ENCODE assay signal across 9 cellular contexts in genomic region chr9:4334439-4334838, GRCh38. TPM values are rescaled to one million over a fixed set of nuclear protein-coding genes. Genes with fewer than 3 reads are reported as not detected.
A peak's percentile ranks its signal among the peaks of the same experiment; 100 is the strongest.
DNase-seq lines count a peak whose midpoint lies in the region; ATAC-seq, FAIRE-seq and TF ChIP-seq lines count a peak whose summit lies in the region.
"Had no signal": no experiment of that assay in that cellular context is flagged by ENCODE, and none has a peak within 500 bp of the region (broad histone marks: within the 10 kb centered on the region; RNA-seq: fewer than 3 reads in every experiment).

No MANE protein-coding gene starts in this region.

- no peak overlapping the region for H3K4ac ChIP-seq in H1 (replicated peaks; ENCODE audit: insufficient read length, low read depth, low read length)

- H3K4me3 ChIP-seq in H1 (ENCODE audit: extremely low read depth in 1 of 4, insufficient read depth in 2 of 4, low read depth in 3 of 4, low read length in 4 of 4) = no peak overlapping the region

- in situ Hi-C loops in Caki2 (cut with HindIII; ENCODE audit: low pct_unique_long_range_greater_than_20kb, low sequenced_read_pairs) = no loop called here

- H3K4me1 Mint-ChIP-seq in mesothelial cell of epicardium = no peaks in the 10 kb centered on the region
- peaks cover 5% of the 10 kb centered on the region for H3K4me1 Mint-ChIP-seq in chondrocyte (ENCODE audit: low read depth)

- no peak overlapping the region for H3K56ac ChIP-seq in H1 (replicated peaks; ENCODE audit: insufficient read length, low read depth, low read length)

- no peak for ATAC-seq in HG02571 (IDR thresholded peaks at IDR 0.05; ENCODE audit: unreplicated experiment)

- H3K4me3 Mint-ChIP-seq in mesothelial cell of epicardium (no peak overlapping the region), chondrocyte (ENCODE audit: unreplicated experiment) (no peak overlapping the region)
- H3K4me3 Mint-ChIP-seq: natural killer cell treated with Interleukin-12 subunit alpha and Interleukin-12 subunit beta and Interleukin-15 and Interleukin-18, amount 100 ng/mL, for 72 hours had no signal

- H3K79me2 ChIP-seq in H1 (ENCODE audit: control insufficient read depth in 1 of 2, insufficient read depth in 2 of 2, low read length in 2 of 2) = no peaks in the 10 kb centered on the region

- FAIRE-seq in H1 (lab: Jason Lieb, UNC) (peak; percentile 90), GM12891 (lab: Jason Lieb, UNC) (no peak)

- H3K9me3 ChIP-seq in H1 (ENCODE audit: insufficient read depth in 2 of 2, low read depth in 1 of 2, low read length in 1 of 2) = no peaks in the 10 kb centered on the region

- H3K18ac ChIP-seq in H1 (ENCODE audit: extremely low read depth, low read length) = no peak overlapping the region

- no peak overlapping the region for H2AFZ ChIP-seq in H1 (ENCODE audit: low read length)

- no peak overlapping the region for H3K23ac ChIP-seq in H1 (ENCODE audit: insufficient read length)

- no peak overlapping the region for H4K91ac ChIP-seq in H1 (replicated peaks; ENCODE audit: insufficient read length, low read length)

- no peak overlapping the region for H2BK20ac ChIP-seq in H1 (ENCODE audit: low read length)

- DNase-seq in Caki2 (ENCODE audit: low read depth) (peak; percentile 89), NCI-H226 (peak; percentile 42), H1 (ENCODE audit: low read depth in 1 of 2, low spot score in 2 of 2) (no peak), medulla oblongata (ENCODE audit: extremely low spot score) (peak; percentile 85), mesothelial cell of epicardium (ENCODE audit: low spot score in 2 of 2, unreplicated experiment in 2 of 2) (no peak), chondrocyte (ENCODE audit: low spot score) (no peak), GM12891 (ENCODE audit: insufficient read length, low spot score) (no peak)

- H3K27ac Mint-ChIP-seq in mesothelial cell of epicardium (no peak overlapping the region), chondrocyte (ENCODE audit: unreplicated experiment) (no peak overlapping the region)
- H3K27ac Mint-ChIP-seq: natural killer cell treated with Interleukin-12 subunit alpha and Interleukin-12 subunit beta and Interleukin-15 and Interleukin-18, amount 100 ng/mL, for 72 hours had no signal

- no peak overlapping the region for H4K5ac ChIP-seq in H1 (ENCODE audit: insufficient read length, low read depth, low read length)

- no peaks in the 10 kb centered on the region for H3K9me3 Mint-ChIP-seq in mesothelial cell of epicardium
- H3K9me3 Mint-ChIP-seq in chondrocyte (ENCODE audit: low read depth) = peaks cover 7% of the 10 kb centered on the region
- H3K9me3 Mint-ChIP-seq: natural killer cell treated with Interleukin-12 subunit alpha and Interleukin-12 subunit beta and Interleukin-15 and Interleukin-18, amount 100 ng/mL, for 72 hours had no signal

- H4K8ac ChIP-seq in H1 (ENCODE audit: extremely low read depth, insufficient read depth, low read length) = no peak overlapping the region

- no peak overlapping the region for H3K14ac ChIP-seq in H1 (ENCODE audit: insufficient read length)

- H3K23me2 ChIP-seq in H1 (ENCODE audit: low read depth, low read length) = peaks cover 3% of the 10 kb centered on the region; the same call in 1 of the 2 replicates

- H3K4me2 ChIP-seq in H1 (ENCODE audit: insufficient read depth in 1 of 2, low read depth in 2 of 2, low read length in 2 of 2) = no peak overlapping the region

- H2BK5ac ChIP-seq in H1 (ENCODE audit: low read depth, low read length) = no peak overlapping the region

- no peak for TF ChIP-seq POLR2A in H1 (IDR thresholded peaks at IDR 0.05; ENCODE audit: control extremely low read depth in 1 of 2, low read depth in 2 of 2, low read length in 2 of 2)
- no peak for TF ChIP-seq POLR2A in GM12891 (IDR thresholded peaks at IDR 0.05; ENCODE audit: low read depth, low read length)

- POLR2A ChIA-PET in H1 (lab: Charles Lee; ENCODE audit: partially characterized antibody) = no interaction called here

- no peak overlapping the region for H3K27ac ChIP-seq in H1 (ENCODE audit: low read depth, low read length)

- H3K4me1 ChIP-seq in H1 (replicated peaks in 1 of 4; ENCODE audit: control insufficient read depth in 3 of 4, insufficient read depth in 4 of 4, low read length in 3 of 4) = peaks cover 0 to 3% (median 1%) of the 10 kb centered on the region in 4 experiments; a peak in 1 of 7 replicates

- TF ChIP-seq RAD21 in H1 (IDR thresholded peaks at IDR 0.05 in 1 of 2, conservative IDR thresholded peaks at IDR 0.05 in 1 of 2; ENCODE audit: low read depth in 2 of 2, low read length in 2 of 2) = no peak

- no peak overlapping the region for H2BK15ac ChIP-seq in H1 (ENCODE audit: low read length)

- CTCF ChIA-PET in H1 (lab: Charles Lee; ENCODE audit: partially characterized antibody) = interaction anchor here (0.6 to 11.7 kb wide), 6 partner anchors 17 to 693 kb away, joined by 3 to 148 read pairs (median 3); no protein-coding TSS in a partner anchor

- H3K27me3 ChIP-seq in H1 (replicated peaks in 1 of 4; ENCODE audit: control insufficient read depth in 3 of 4, extremely low read depth in 1 of 4, insufficient read depth in 3 of 4, low read length in 3 of 4) = no peaks in the 10 kb centered on the region

- no peaks in the 10 kb centered on the region for H3K79me1 ChIP-seq in H1 (ENCODE audit: low read depth, low read length)

- 59% methylated on average over 3 of the region's 3 CpGs; no CpG with 5 or more reads in 1 of the 2 experiments for WGBS in H1 (ENCODE audit: extremely low coverage in 1 of 2, insufficient coverage in 1 of 2, insufficient read length in 1 of 2, insufficient replicate concordance in 2 of 2, low coverage in 1 of 2, low lambda C conversion rate in 2 of 2, missing lambda C conversion rate in 1 of 2), 2 experiments

- TF ChIP-seq CTCF in H1 (IDR thresholded peaks at IDR 0.05; ENCODE audit: control extremely low read depth in 1 of 3, insufficient read depth in 1 of 3, low read depth in 1 of 3, low read length in 3 of 3) (no peak), mesothelial cell of epicardium (IDR thresholded peaks at IDR 0.05; ENCODE audit: unreplicated experiment) (no peak), chondrocyte (IDR thresholded peaks at IDR 0.05) (no peak)

- no peak for TF ChIP-seq EP300 in H1 (IDR thresholded peaks at IDR 0.05; ENCODE audit: borderline replicate concordance in 1 of 2, low read depth in 2 of 2, low read length in 2 of 2)

- H3K9ac ChIP-seq in H1 (replicated peaks in 1 of 4; ENCODE audit: extremely low read depth in 1 of 4, low read depth in 3 of 4, low read length in 3 of 4) = no peak overlapping the region; a peak in 2 of 7 replicates

- H2BK12ac ChIP-seq in H1 (ENCODE audit: low read depth, low read length) = no peak overlapping the region

- no peaks in the 10 kb centered on the region for H3K36me3 ChIP-seq in H1 (ENCODE audit: control insufficient read depth in 2 of 4, insufficient read depth in 4 of 4, low read length in 3 of 4)

- no peaks in the 10 kb centered on the region for H3K36me3 Mint-ChIP-seq in mesothelial cell of epicardium
- H3K36me3 Mint-ChIP-seq in chondrocyte (ENCODE audit: low read depth) = no peaks in the 10 kb centered on the region
- H3K36me3 Mint-ChIP-seq: natural killer cell treated with Interleukin-12 subunit alpha and Interleukin-12 subunit beta and Interleukin-15 and Interleukin-18, amount 100 ng/mL, for 72 hours had no signal

- no peak overlapping the region for H2BK120ac ChIP-seq in H1 (replicated peaks; ENCODE audit: low read depth, low read length)

- H3K27me3 Mint-ChIP-seq in mesothelial cell of epicardium (ENCODE audit: low read depth) (peaks cover 5% of the 10 kb centered on the region), chondrocyte (ENCODE audit: low read depth) (no peaks in the 10 kb centered on the region)

- no peak overlapping the region for H2AK5ac ChIP-seq in H1 (ENCODE audit: low read depth, low read length)

- H4K20me1 ChIP-seq in H1 (replicated peaks in 1 of 2; ENCODE audit: control insufficient read depth in 1 of 2, insufficient read depth in 2 of 2, low read length in 2 of 2) = no peaks in the 10 kb centered on the region

TF ChIP-seq in H1, 55 proteins besides CTCF, POLR2A, EP300 and RAD21:
- 0 out of 4 replicates have a peak, but pooled peaks of 1 of the 2 experiments have one; percentile 54 for TF ChIP-seq SIN3A (conservative IDR thresholded peaks at IDR 0.05 in 1 of 2, IDR thresholded peaks at IDR 0.05 in 1 of 2; ENCODE audit: low read depth in 1 of 2, low read length in 2 of 2)
- no peak for TF ChIP-seq SAP30 (IDR thresholded peaks at IDR 0.05; ENCODE audit: insufficient read depth, insufficient replicate concordance, low read length)
- peak; percentile 30; the same call in 1 of the 2 replicates for TF ChIP-seq CHD2 (IDR thresholded peaks at IDR 0.05; ENCODE audit: low read length)
TF ChIP-seq in H1: peak in this region for 2.

TF ChIP-seq in GM12891, 5 proteins besides CTCF, POLR2A, EP300 and RAD21:
- no peak for TF ChIP-seq TAF1 (IDR thresholded peaks at IDR 0.05; ENCODE audit: low read depth, low read length)
- TF ChIP-seq PAX5 (IDR thresholded peaks at IDR 0.05; ENCODE audit: insufficient read depth, low read length, severe bottlenecking) = no peak
- no peak for TF ChIP-seq SPI1 (IDR thresholded peaks at IDR 0.05; ENCODE audit: low read depth, low read length)
- TF ChIP-seq POU2F2 (IDR thresholded peaks at IDR 0.05; ENCODE audit: low read depth, low read length) = no peak
- no peak for TF ChIP-seq POLR2AphosphoS5 (IDR thresholded peaks at IDR 0.05; ENCODE audit: low read depth, low read length)

RNA-seq across cellular contexts. Expression of gene GLIS3, which starts 34.6 kb away (rescaled TPM):
- total RNA-seq in Caki2 (2014; rRNA removed; shearing (Covaris generic); ENCODE audit: low replicate concordance) = 37.6 and 61.6 TPM in 2 replicates
- 0.63 and 0.93 TPM in 2 replicates for total RNA-seq in H1 (2021; fragmentation: NEBNext Ultra II Directional; extraction: Animal tissue kit (Norgen Biotek cat#: 25700))
- polyA plus RNA-seq in H1 (2011; rRNA removed) = 0.06 and 0.13 TPM in 2 replicates
- polyA plus RNA-seq in H1 (2011; cell fraction: cytosol; rRNA removed) = 0.04 TPM
- polyA plus RNA-seq in H1 (2011; cell fraction: nucleus; rRNA removed) = 0.58 TPM
- polyA plus RNA-seq in H1 (2012, experiment 1 of 2) = 0.06 to 0.31 TPM (median 0.12 TPM) in 4 replicates
- not detected for polyA plus RNA-seq in H1 (2012, experiment 2 of 2)
- polyA plus RNA-seq in H1 (2013, experiment 1 of 2) = 0.20 TPM
- 0.15 TPM for polyA plus RNA-seq in H1 (2013, experiment 2 of 2)
- polyA minus RNA-seq in H1 (2011; rRNA and poly(A)+ RNA removed) = 2.1 and 4.1 TPM in 2 replicates
- polyA minus RNA-seq in H1 (2011; cell fraction: cytosol; rRNA and poly(A)+ RNA removed) = 0.37 TPM
- 3.8 TPM for polyA minus RNA-seq in H1 (2011; cell fraction: nucleus; rRNA and poly(A)+ RNA removed)
- 5.1 to 6.3 TPM (median 5.4 TPM) in 3 replicates for total RNA-seq in mesothelial cell of epicardium
- total RNA-seq in chondrocyte = 21.2 to 28.4 TPM (median 27.9 TPM) in 3 replicates
- polyA plus RNA-seq in GM12891 (2012; ENCODE audit: low read depth, missing spikeins) = 0.14 TPM

Comparison
In these comparisons a context has a peak if more than half of its experiments do, and no peak if none do; other contexts are left out.
1. DNase-seq: peak in Caki2 (single experiment), NCI-H226 (single experiment) and medulla oblongata (single experiment); none in H1 (0 of 2), mesothelial cell of epicardium (0 of 2), chondrocyte (single experiment) and GM12891 (single experiment).